In the genomic region with DNA sequence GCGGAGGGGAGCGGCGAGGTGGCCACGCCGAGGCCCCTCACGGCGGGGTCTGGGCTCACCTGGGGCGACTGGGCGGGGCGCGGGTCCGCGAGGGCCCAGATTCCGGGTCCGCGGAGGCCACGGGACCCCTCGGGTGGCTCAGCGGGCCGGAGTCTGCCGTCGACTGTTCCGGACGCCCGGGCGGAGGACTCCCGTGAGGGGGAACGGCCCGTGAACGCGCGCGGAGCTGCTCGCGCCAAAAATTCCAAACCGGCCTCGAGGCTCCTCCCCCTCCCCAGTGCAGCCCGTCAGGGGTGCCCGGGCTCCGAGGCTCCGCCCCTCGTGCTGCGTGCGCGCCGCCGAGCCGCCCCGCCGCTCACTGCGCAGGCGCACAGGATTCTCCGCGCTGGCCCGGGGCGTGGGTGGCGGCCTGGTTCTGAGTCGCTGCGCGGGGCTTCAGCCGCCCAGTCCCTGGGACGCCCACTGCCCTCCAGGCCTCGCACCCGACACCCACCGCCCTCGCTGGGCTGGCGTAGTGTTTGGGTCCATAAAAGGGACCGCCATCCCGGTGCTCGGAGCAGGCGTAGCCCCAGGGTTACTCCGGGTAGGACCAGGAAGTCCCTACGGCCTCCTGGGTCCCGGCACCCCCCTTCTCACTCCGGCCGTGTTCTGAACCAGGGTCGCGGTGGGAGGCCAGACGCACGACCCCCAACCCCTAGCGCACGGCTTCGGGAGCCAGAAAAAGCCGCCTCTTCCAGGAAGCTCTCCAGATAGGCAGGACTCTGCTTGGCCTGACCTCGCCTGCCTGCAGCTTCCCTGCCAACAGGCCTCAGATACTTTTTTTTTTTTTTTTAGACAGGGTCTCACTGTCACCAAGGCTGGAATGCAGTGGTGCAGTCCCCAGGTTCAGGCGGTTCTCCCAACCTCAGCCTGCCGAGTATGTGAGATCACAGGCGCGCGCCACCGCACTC, we compare ENCODE assay signal across 8 cellular contexts. TPM values are rescaled to one million over a fixed set of nuclear protein-coding genes. Genes with fewer than 3 reads are reported as not detected.
DNase-seq lines count a peak whose midpoint lies in the region; ATAC-seq and TF ChIP-seq lines count a peak whose summit lies in the region.

A gene (minus strand): TSS at position 220 of the 950 bp plus-strand sequence. CDS start 789 bp downstream, outside the sequence.

- H3K4me1 Mint-ChIP-seq in activated CD4-positive, alpha-beta memory T cell treated with anti-CD3 and anti-CD28 coated beads for 36 hours (ENCODE audit: low read depth), result peaks cover 15% of the 10 kb centered on the region

- H3K9me3 ChIP-seq in right lobe of liver, result no peaks in the 10 kb centered on the region

- TF ChIP-seq CTCF in dorsolateral prefrontal cortex (IDR thresholded peaks at IDR 0.05 in 54 of 56, conservative IDR thresholded peaks at IDR 0.05 in 2 of 56; ENCODE audit: low read depth in 1 of 56, partially characterized antibody in 56 of 56) (peak in 35 of 56 donors; percentile 6 to 61 (median 33)), right lobe of liver (IDR thresholded peaks at IDR 0.05) (no peak)

- peaks cover 0 to 34% (median 7%) of the 10 kb centered on the region in 4 donors for H3K4me1 ChIP-seq in right lobe of liver

- H3K27ac ChIP-seq in dorsolateral prefrontal cortex (peak within 1 kb of the TSS in 52 of 59 donors; percentile 26 to 92 (median 80)), right lobe of liver (peak within 1 kb of the TSS; percentile 37 to 86 (median 84))

- H3K27me3 ChIP-seq in dorsolateral prefrontal cortex (peaks cover 0 to 6% (median 0%) of the 10 kb centered on the region in 45 donors), right lobe of liver (no peaks in the 10 kb centered on the region)

- TF ChIP-seq POLR2A in right lobe of liver (IDR thresholded peaks at IDR 0.05), result peak; percentile 95

- POLR2A ChIA-PET in activated CD4-positive, alpha-beta memory T cell treated with anti-CD3 and anti-CD28 coated beads for 36 hours (lab: Charles Lee), result interaction anchor here (0.6 to 1.7 kb wide), 7 partner anchors 8 to 41 kb away, joined by 3 to 14 read pairs (median 3); a partner anchor contains a TSS

- H3K27me3 Mint-ChIP-seq in activated CD4-positive, alpha-beta memory T cell treated with anti-CD3 and anti-CD28 coated beads for 36 hours, result no peaks in the 10 kb centered on the region

- DNase-seq in C1 segment of cervical spinal cord (lab: John Stamatoyannopoulos, UW) (peak; percentile 21 to 93 (median 82)), NCI-H82 (lab: John Stamatoyannopoulos, UW) (peak; percentile 94), dorsolateral prefrontal cortex (peak; percentile 76 to 97 (median 85)), right lobe of liver (peak; percentile 92 to 94 (median 93))
- peak; percentile 96 for DNase-seq in activated CD4-positive, alpha-beta memory T cell treated with anti-CD3 and anti-CD28 coated beads for 36 hours
- peak; percentile 94 for DNase-seq in stimulated activated CD4-positive, alpha-beta T cell treated with anti-CD3 and anti-CD28 coated beads, Interleukin-4, amount 100 ng/mL, for 24 hours

- peak within 1 kb of the TSS; percentile 44 to 100 (median 84) for H3K4me3 ChIP-seq in dorsolateral prefrontal cortex
- peak within 1 kb of the TSS; percentile 66 to 94 (median 81) for H3K4me3 ChIP-seq in right lobe of liver

- no peaks in the 10 kb centered on the region for H3K9me3 Mint-ChIP-seq in activated CD4-positive, alpha-beta memory T cell treated with anti-CD3 and anti-CD28 coated beads for 36 hours

- CTCF ChIA-PET in activated CD4-positive, alpha-beta memory T cell treated with anti-CD3 and anti-CD28 coated beads for 36 hours (lab: Charles Lee), result interaction anchor here (0.7 to 1.9 kb wide), 7 partner anchors 8 to 79 kb away, joined by 3 to 7 read pairs (median 3); no protein-coding TSS in a partner anchor

- H3K36me3 Mint-ChIP-seq in activated CD4-positive, alpha-beta memory T cell treated with anti-CD3 and anti-CD28 coated beads for 36 hours, result peaks cover 24% of the 10 kb centered on the region

- ATAC-seq in GM19328 (IDR thresholded peaks at IDR 0.05; ENCODE audit: unreplicated experiment), result peak; percentile 75
- peak; percentile 69 for ATAC-seq in HG03460 (IDR thresholded peaks at IDR 0.05; ENCODE audit: unreplicated experiment)
- peak; percentile 85 to 93 (median 88) for ATAC-seq in right lobe of liver

- intact Hi-C loops in activated CD4-positive, alpha-beta memory T cell treated with anti-CD3 and anti-CD28 coated beads for 36 hours (cut with micrococcal nuclease), result loop anchor here (1.0 to 5.0 kb wide), 2 partner anchors 11 to 73 kb away; a partner anchor contains a TSS
- intact Hi-C loops in dorsolateral prefrontal cortex (cut with DNase I), result loop anchor here in 1 of 2 donors (5.0 kb wide), 1 partner anchor 53 kb away; no protein-coding TSS in a partner anchor
- intact Hi-C loops in right lobe of liver (cut with DNase I), result no loop called here

- H3K4me3 Mint-ChIP-seq in activated CD4-positive, alpha-beta memory T cell treated with anti-CD3 and anti-CD28 coated beads for 36 hours, result peak within 1 kb of the TSS; percentile 87

- peak within 1 kb of the TSS; percentile 81 for H3K27ac Mint-ChIP-seq in activated CD4-positive, alpha-beta memory T cell treated with anti-CD3 and anti-CD28 coated beads for 36 hours

- 44% methylated on average over 12 of the region's 91 CpGs for WGBS in right lobe of liver (ENCODE audit: insufficient coverage, low coverage, low lambda C conversion rate, missing lambda C conversion rate)

- H3K36me3 ChIP-seq in right lobe of liver, result no peaks in the 10 kb centered on the region

RNA-seq across cellular contexts. Expression of the gene that starts here (rescaled TPM):
- 100 to 1,000 TPM; 123 to 134 TPM for total RNA-seq in activated CD4-positive, alpha-beta memory T cell treated with anti-CD3 and anti-CD28 coated beads for 36 hours
- total RNA-seq in dorsolateral prefrontal cortex (10 to 100 TPM in 30 of 120 experiments, 1 to 10 TPM in 90; 2.7 to 18.6 (median 8.3) TPM), right lobe of liver (1 to 10 TPM in 5 of 6 experiments, under 1 TPM in 1; 0.68 to 6.5 (median 1.7) TPM)

Comparison
In these comparisons a context has a peak if more than half of its experiments do, and no peak if none do; other contexts are left out.
1. Peak in every context shown above with its lines: DNase-seq, ATAC-seq, H3K4me3 ChIP-seq and H3K27ac ChIP-seq.
2. RNA of the gene that starts here (total RNA-seq): 123 to 134 TPM in activated CD4-positive, alpha-beta memory T cell treated with anti-CD3 and anti-CD28 coated beads for 36 hours; 2.7 to 18.6 TPM in dorsolateral prefrontal cortex and 0.68 to 6.5 TPM in right lobe of liver; every median in the first group is over 4 times any median in the second.
3. CTCF ChIP-seq: peak in dorsolateral prefrontal cortex (35 of 56); none in right lobe of liver (0 of 4).